ENCODE assay signal across 8 cellular contexts in the genomic region with DNA sequence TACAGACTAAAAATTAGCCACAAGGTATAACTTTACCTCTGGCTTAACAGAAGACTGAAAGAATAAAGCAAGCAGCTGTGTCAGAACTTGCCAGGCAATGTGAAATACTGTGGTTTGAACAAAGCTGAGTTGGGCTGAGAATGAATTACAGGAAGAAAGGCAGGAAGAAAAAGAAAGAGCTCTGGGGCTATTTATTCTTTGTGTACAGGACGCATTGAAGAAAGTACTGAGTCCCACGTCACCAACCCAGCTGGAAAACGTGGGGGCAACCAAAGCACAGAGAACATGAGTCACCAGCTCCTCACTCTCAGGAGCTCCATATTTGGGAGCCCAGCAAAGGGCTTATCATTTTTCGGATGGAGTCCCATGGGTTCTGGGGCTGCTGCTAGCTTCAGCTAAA.
A peak's percentile ranks its signal among the peaks of the same experiment; 100 is the strongest.
DNase-seq lines count a peak whose midpoint lies in the region; ATAC-seq, FAIRE-seq and TF ChIP-seq lines count a peak whose summit lies in the region.

No MANE protein-coding gene starts in this region.

- peaks cover 31 to 62% (median 33%) of the 10 kb centered on the region in 3 donors for H3K36me3 Mint-ChIP-seq in CD8-positive, alpha-beta memory T cell
- peaks cover 54% of the 10 kb centered on the region for H3K36me3 Mint-ChIP-seq in activated naive CD4-positive, alpha-beta T cell treated with anti-CD3 and anti-CD28 coated beads for 36 hours (ENCODE audit: low read depth)

- CTCF ChIA-PET in CD8-positive, alpha-beta memory T cell (lab: Charles Lee): interaction anchor here (0.9 kb wide), 1 partner anchor 10 kb away, joined by 3 read pairs; no protein-coding TSS in a partner anchor
- CTCF ChIA-PET in activated naive CD4-positive, alpha-beta T cell treated with anti-CD3 and anti-CD28 coated beads for 36 hours (lab: Charles Lee): interaction anchor here (0.7 to 3.6 kb wide), 12 partner anchors 10 to 142 kb away, joined by 3 to 18 read pairs (median 4); no protein-coding TSS in a partner anchor

- peaks cover 3% of the 10 kb centered on the region for H3K36me3 ChIP-seq in CD8-positive, alpha-beta memory T cell (ENCODE audit: insufficient read depth, low read length)

- DNase-seq in CD8-positive, alpha-beta memory T cell: peak in 3 of 5 donors; percentile 10 to 49 (median 29)
- peak; percentile 93 for DNase-seq in activated naive CD4-positive, alpha-beta T cell treated with anti-CD3 and anti-CD28 coated beads for 36 hours
- DNase-seq in right cardiac atrium (peak; percentile 62 to 68 (median 63)), DMS79 (lab: John Stamatoyannopoulos, UW) (no peak), GM12892 (ENCODE audit: insufficient read length) (no peak)
- peak; percentile 40 to 63 (median 55) for DNase-seq in stimulated activated CD4-positive, alpha-beta T cell treated with anti-CD3 and anti-CD28 coated beads, TNF-alpha, amount 100 ng/mL, for 4 hours (ENCODE audit: low read depth in 3 of 3)

- TF ChIP-seq POLR2A in GM12892 (IDR thresholded peaks at IDR 0.05; ENCODE audit: low read depth, low read length): no peak

- no peaks in the 10 kb centered on the region for H3K27me3 Mint-ChIP-seq in CD8-positive, alpha-beta memory T cell
- no peaks in the 10 kb centered on the region for H3K27me3 Mint-ChIP-seq in activated naive CD4-positive, alpha-beta T cell treated with anti-CD3 and anti-CD28 coated beads for 36 hours (ENCODE audit: low read depth)

- no peak for FAIRE-seq in GM12892 (lab: Jason Lieb, UNC)

- peak overlapping the region in 6 of 8 donors; percentile 33 to 88 (median 74) for H3K27ac Mint-ChIP-seq in CD8-positive, alpha-beta memory T cell
- H3K27ac Mint-ChIP-seq in activated naive CD4-positive, alpha-beta T cell treated with anti-CD3 and anti-CD28 coated beads for 36 hours: peak overlapping the region; percentile 96

- intact Hi-C loops in activated naive CD4-positive, alpha-beta T cell treated with anti-CD3 and anti-CD28 coated beads for 36 hours (cut with micrococcal nuclease): loop anchor here (1.0 to 2.0 kb wide), 8 partner anchors 10 to 181 kb away; partner anchors contain the start of gene NEDD9
- intact Hi-C loops in right cardiac atrium (cut with DNase I): loop anchor here in 1 of 4 donors (10.0 kb wide), 1 partner anchor 119 kb away; the partner anchor contains the start of gene NEDD9

- no peak overlapping the region for H3K27ac ChIP-seq in CD8-positive, alpha-beta memory T cell (ENCODE audit: low read depth, low read length)
- peak overlapping the region; percentile 89 for H3K27ac ChIP-seq in right cardiac atrium (ENCODE audit: low read length)

- POLR2A ChIA-PET in CD8-positive, alpha-beta memory T cell (lab: Charles Lee): no interaction called here

- no peaks in the 10 kb centered on the region for H3K9me3 Mint-ChIP-seq in CD8-positive, alpha-beta memory T cell
- H3K9me3 Mint-ChIP-seq in activated naive CD4-positive, alpha-beta T cell treated with anti-CD3 and anti-CD28 coated beads for 36 hours: no peaks in the 10 kb centered on the region

- ATAC-seq in HG03565 (IDR thresholded peaks at IDR 0.05; ENCODE audit: unreplicated experiment): peak; percentile 60
- peak; percentile 85 to 88 for ATAC-seq in right cardiac atrium
- no peak for ATAC-seq in HG02588 (IDR thresholded peaks at IDR 0.05; ENCODE audit: unreplicated experiment)

- H3K4me3 Mint-ChIP-seq in CD8-positive, alpha-beta memory T cell: peak overlapping the region in 5 of 7 donors; percentile 7 to 25 (median 14)
- H3K4me3 Mint-ChIP-seq in activated naive CD4-positive, alpha-beta T cell treated with anti-CD3 and anti-CD28 coated beads for 36 hours: peak overlapping the region; percentile 54

- no peaks in the 10 kb centered on the region for H3K27me3 ChIP-seq in CD8-positive, alpha-beta memory T cell (ENCODE audit: insufficient read depth, low read length, poor library complexity, severe bottlenecking)
- no peaks in the 10 kb centered on the region for H3K27me3 ChIP-seq in right cardiac atrium (ENCODE audit: control insufficient read depth, insufficient read depth)

- peaks cover 74 to 91% (median 90%) of the 10 kb centered on the region in 3 donors for H3K4me1 Mint-ChIP-seq in CD8-positive, alpha-beta memory T cell
- peaks cover 82% of the 10 kb centered on the region for H3K4me1 Mint-ChIP-seq in activated naive CD4-positive, alpha-beta T cell treated with anti-CD3 and anti-CD28 coated beads for 36 hours (ENCODE audit: low read depth)

- H3K4me3 ChIP-seq in CD8-positive, alpha-beta memory T cell (ENCODE audit: low read length): no peak overlapping the region
- no peak overlapping the region for H3K4me3 ChIP-seq in right cardiac atrium (ENCODE audit: low read length)

- no peaks in the 10 kb centered on the region for H3K9me3 ChIP-seq in CD8-positive, alpha-beta memory T cell (ENCODE audit: low read length)
- H3K9me3 ChIP-seq in right cardiac atrium (ENCODE audit: control insufficient read depth, low read length): no peaks in the 10 kb centered on the region

- H3K4me1 ChIP-seq in CD8-positive, alpha-beta memory T cell (ENCODE audit: insufficient read depth, low read length): peaks cover 34% of the 10 kb centered on the region
- peaks cover 9% of the 10 kb centered on the region for H3K4me1 ChIP-seq in right cardiac atrium (ENCODE audit: control insufficient read depth, insufficient read depth, low read length)

- WGBS in right cardiac atrium: 27% methylated on average over 4 of the region's 4 CpGs

Comparison
In these comparisons a context has a peak if more than half of its experiments do, and no peak if none do; other contexts are left out.
1. DNase-seq: peak in CD8-positive, alpha-beta memory T cell (3 of 5), activated naive CD4-positive, alpha-beta T cell treated with anti-CD3 and anti-CD28 coated beads for 36 hours (single experiment), right cardiac atrium (3 of 3) and stimulated activated CD4-positive, alpha-beta T cell treated with anti-CD3 and anti-CD28 coated beads, TNF-alpha, amount 100 ng/mL, for 4 hours (3 of 3); none in DMS79 (single experiment) and GM12892 (single experiment).